ENCODE assay signal across 27 cellular contexts in the genomic region with DNA sequence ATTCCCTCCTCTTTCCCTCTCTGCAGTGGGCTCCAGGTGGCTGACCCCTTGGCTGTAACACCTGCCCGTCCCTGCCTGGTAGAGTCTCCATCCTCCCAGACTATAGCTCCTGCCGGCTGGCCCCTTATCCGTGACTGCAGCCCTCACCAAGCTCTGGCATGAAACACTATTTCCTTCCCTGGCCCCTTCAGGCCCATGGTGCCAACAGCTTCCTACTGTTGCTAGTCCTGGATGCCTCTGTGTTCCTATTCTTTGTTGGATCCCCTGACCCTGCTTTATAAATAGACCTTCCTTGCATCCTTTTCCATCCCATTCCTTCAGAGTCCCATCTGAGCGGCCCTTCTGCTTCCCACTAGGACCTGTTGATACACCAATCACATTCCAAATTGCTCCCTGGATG.
"Had no signal": no experiment of that assay in that cellular context is flagged by ENCODE, and none has a peak within 500 bp of the region (broad histone marks: within the 10 kb centered on the region; RNA-seq: fewer than 3 reads in every experiment).

No MANE protein-coding gene starts in this region.

- H3K27ac Mint-ChIP-seq: activated CD4-positive, alpha-beta memory T cell treated with anti-CD3 and anti-CD28 coated beads, Interleukin-2, amount 10 ng/mL, durations not matched to agents 7 days and 5 days; activated CD4-positive, alpha-beta T cell treated with anti-CD3 and anti-CD28 coated beads for 36 hours; activated CD4-positive, alpha-beta T cell treated with anti-CD3 and anti-CD28 coated beads, Interleukin-2, amount 10 ng/mL, durations not matched to agents 24 days and 14 days; activated naive CD4-positive, alpha-beta T cell treated with anti-CD3 and anti-CD28 coated beads, Interleukin-2, amount 10 ng/mL, durations not matched to agents 7 days and 5 days; activated naive CD4-positive, alpha-beta T cell treated with anti-CD3 and anti-CD28 coated beads, Interleukin-2, amount 50 U/mL, for 72 hours; activated naive CD8-positive, alpha-beta T cell treated with anti-CD3 and anti-CD28 coated beads, Interleukin-2, amount 10 ng/mL, durations not matched to agents 7 days and 5 days; activated T-cell treated with anti-CD3 and anti-CD28 coated beads, Interleukin-2, amount 50 U/mL, for 24 hours; activated T-cell treated with anti-CD3 and anti-CD28 coated beads, Interleukin-2, amount 50 U/mL, for 72 hours had no signal

- H3K4me3 ChIP-seq: colonic mucosa had no signal

- H3K9me3 ChIP-seq: colonic mucosa had no signal

- H3K27me3 Mint-ChIP-seq: activated naive CD4-positive, alpha-beta T cell treated with anti-CD3 and anti-CD28 coated beads, Interleukin-2, amount 10 ng/mL, durations not matched to agents 7 days and 5 days had no signal

- ATAC-seq: activated CD4-positive, alpha-beta T cell treated with anti-CD3 and anti-CD28 coated beads for 36 hours; activated naive CD4-positive, alpha-beta T cell treated with anti-CD3 and anti-CD28 coated beads, Interleukin-2, amount 50 U/mL, for 72 hours; activated T-cell treated with anti-CD3 and anti-CD28 coated beads, Interleukin-2, amount 50 U/mL, for 72 hours had no signal

- H3K4me1 Mint-ChIP-seq: activated CD4-positive, alpha-beta memory T cell treated with anti-CD3 and anti-CD28 coated beads, Interleukin-2, amount 10 ng/mL, durations not matched to agents 7 days and 5 days; activated CD4-positive, alpha-beta T cell treated with anti-CD3 and anti-CD28 coated beads for 36 hours; activated CD4-positive, alpha-beta T cell treated with anti-CD3 and anti-CD28 coated beads, Interleukin-2, amount 10 ng/mL, durations not matched to agents 24 days and 14 days; activated naive CD4-positive, alpha-beta T cell treated with anti-CD3 and anti-CD28 coated beads, Interleukin-2, amount 10 ng/mL, durations not matched to agents 7 days and 5 days; activated naive CD8-positive, alpha-beta T cell treated with anti-CD3 and anti-CD28 coated beads, Interleukin-2, amount 10 ng/mL, durations not matched to agents 7 days and 5 days had no signal

- H3K27ac ChIP-seq: brain microvascular endothelial cell, colonic mucosa, epithelial cell of prostate had no signal

- H3K36me3 ChIP-seq: brain microvascular endothelial cell, colonic mucosa had no signal

- H3K27me3 ChIP-seq: brain microvascular endothelial cell, colonic mucosa had no signal

- DNase-seq: activated CD4-positive, alpha-beta memory T cell treated with anti-CD3 and anti-CD28 coated beads, Interleukin-2, amount 10 ng/mL, durations not matched to agents 7 days and 5 days; activated CD4-positive, alpha-beta T cell treated with anti-CD3 and anti-CD28 coated beads for 36 hours; activated CD4-positive, alpha-beta T cell treated with anti-CD3 and anti-CD28 coated beads, Interleukin-2, amount 10 ng/mL, durations not matched to agents 24 days and 14 days; activated CD4-positive, CD25-positive, alpha-beta regulatory T cell; activated CD4-positive, CD25-positive, alpha-beta regulatory T cell treated with anti-CD3 and anti-CD28 coated beads, Interleukin-2, amount 50 U/mL, for 72 hours; activated CD8-positive, alpha-beta memory T cell treated with anti-CD3 and anti-CD28 coated beads, Interleukin-2, amount 50 U/mL, for 48 hours; activated gamma-delta T cell; activated naive CD4-positive, alpha-beta T cell; activated naive CD4-positive, alpha-beta T cell treated with anti-CD3 and anti-CD28 coated beads, Interleukin-2, amount 10 ng/mL, durations not matched to agents 7 days and 5 days; activated naive CD8-positive, alpha-beta T cell treated with anti-CD3 and anti-CD28 coated beads, Interleukin-2, amount 10 ng/mL, durations not matched to agents 7 days and 5 days; activated T-cell treated with anti-CD3 and anti-CD28 coated beads for 4 hours; activated T-cell treated with anti-CD3 and anti-CD28 coated beads, Interleukin-2, amount 50 U/mL, for 24 hours; activated T-cell treated with anti-CD3 and anti-CD28 coated beads, Interleukin-2, amount 50 U/mL, for 72 hours; brain microvascular endothelial cell; cerebellar nuclear complex; colonic mucosa; effector CD8-positive, alpha-beta T cell; foreskin fibroblast; head of caudate nucleus; T-helper 2 cell had no signal

- FAIRE-seq: astrocyte, bronchial epithelial cell, endometrium, endothelial cell of umbilical vein, frontal cortex had no signal

- H3K9me3 Mint-ChIP-seq: activated CD4-positive, alpha-beta memory T cell treated with anti-CD3 and anti-CD28 coated beads, Interleukin-2, amount 10 ng/mL, durations not matched to agents 7 days and 5 days; activated CD4-positive, alpha-beta T cell treated with anti-CD3 and anti-CD28 coated beads, Interleukin-2, amount 10 ng/mL, durations not matched to agents 24 days and 14 days; activated naive CD4-positive, alpha-beta T cell treated with anti-CD3 and anti-CD28 coated beads, Interleukin-2, amount 10 ng/mL, durations not matched to agents 7 days and 5 days; activated naive CD4-positive, alpha-beta T cell treated with anti-CD3 and anti-CD28 coated beads, Interleukin-2, amount 50 U/mL, for 72 hours; activated naive CD8-positive, alpha-beta T cell treated with anti-CD3 and anti-CD28 coated beads, Interleukin-2, amount 10 ng/mL, durations not matched to agents 7 days and 5 days; activated T-cell treated with anti-CD3 and anti-CD28 coated beads, Interleukin-2, amount 50 U/mL, for 24 hours; activated T-cell treated with anti-CD3 and anti-CD28 coated beads, Interleukin-2, amount 50 U/mL, for 72 hours had no signal

- H3K4me1 ChIP-seq: colonic mucosa had no signal

- H3K4me3 Mint-ChIP-seq: activated CD4-positive, alpha-beta memory T cell treated with anti-CD3 and anti-CD28 coated beads, Interleukin-2, amount 10 ng/mL, durations not matched to agents 7 days and 5 days; activated CD4-positive, alpha-beta T cell treated with anti-CD3 and anti-CD28 coated beads for 36 hours; activated CD4-positive, alpha-beta T cell treated with anti-CD3 and anti-CD28 coated beads, Interleukin-2, amount 10 ng/mL, durations not matched to agents 24 days and 14 days; activated naive CD4-positive, alpha-beta T cell treated with anti-CD3 and anti-CD28 coated beads, Interleukin-2, amount 10 ng/mL, durations not matched to agents 7 days and 5 days; activated naive CD8-positive, alpha-beta T cell treated with anti-CD3 and anti-CD28 coated beads, Interleukin-2, amount 10 ng/mL, durations not matched to agents 7 days and 5 days; activated T-cell treated with anti-CD3 and anti-CD28 coated beads, Interleukin-2, amount 50 U/mL, for 24 hours; activated T-cell treated with anti-CD3 and anti-CD28 coated beads, Interleukin-2, amount 50 U/mL, for 72 hours had no signal

- H3K36me3 Mint-ChIP-seq: activated naive CD4-positive, alpha-beta T cell treated with anti-CD3 and anti-CD28 coated beads, Interleukin-2, amount 10 ng/mL, durations not matched to agents 7 days and 5 days; activated naive CD4-positive, alpha-beta T cell treated with anti-CD3 and anti-CD28 coated beads, Interleukin-2, amount 50 U/mL, for 72 hours; activated naive CD8-positive, alpha-beta T cell treated with anti-CD3 and anti-CD28 coated beads, Interleukin-2, amount 10 ng/mL, durations not matched to agents 7 days and 5 days had no signal
